Comparison of ENCODE assay signal across 10 cellular contexts in genomic region chr7:155533120-155533826, GRCh38. TPM values are rescaled to one million over a fixed set of nuclear protein-coding genes. Genes with fewer than 3 reads are reported as not detected.
DNase-seq lines count a peak whose midpoint lies in the region; ATAC-seq, FAIRE-seq and TF ChIP-seq lines count a peak whose summit lies in the region.
"Had no signal": no experiment of that assay in that cellular context is flagged by ENCODE, and none has a peak within 500 bp of the region (broad histone marks: within the 10 kb centered on the region; RNA-seq: fewer than 3 reads in every experiment).

No MANE protein-coding gene starts in this region.

- H3K4me3 ChIP-seq in HepG2 (replicated peaks in 1 of 3; ENCODE audit: insufficient read depth in 1 of 3, low read depth in 2 of 3, low read length in 3 of 3) (peak overlapping the region; percentile 30 to 66 (median 43)), tibial artery (peak overlapping the region; percentile 11 to 18)

- no peaks in the 10 kb centered on the region for H3K79me2 ChIP-seq in HepG2 (ENCODE audit: insufficient read depth, low read length)

- peak; percentile 39 to 51 for ATAC-seq in activated naive CD4-positive, alpha-beta T cell treated with anti-CD3 and anti-CD28 coated beads, Interleukin-2, amount 50 U/mL, for 72 hours
- peak; percentile 73 for ATAC-seq in HepG2
- ATAC-seq in GM19455 (IDR thresholded peaks at IDR 0.05; ENCODE audit: unreplicated experiment): no peak

- 0 out of 2 replicates have a peak overlapping the region, but pooled peaks have one; percentile 5 for H3K9ac ChIP-seq in HepG2 (ENCODE audit: insufficient read depth, low read depth, low read length)

- intact Hi-C loops in HepG2 (cut with micrococcal nuclease; ENCODE audit: unreplicated experiment): loop anchor here (2.0 kb wide), 1 partner anchor 152 kb away; no protein-coding TSS in a partner anchor
- intact Hi-C loops in tibial artery (cut with DNase I; ENCODE audit: low total_unique reads): no loop called here

- in situ Hi-C loops in HepG2 (cut with HindIII; ENCODE audit: extremely low pct_ligation_motif_present, low pct_unique_long_range_greater_than_20kb): no loop called here

- H3K27me3 Mint-ChIP-seq in activated naive CD4-positive, alpha-beta T cell treated with anti-CD3 and anti-CD28 coated beads, Interleukin-2, amount 10 ng/mL, durations not matched to agents 7 days and 5 days: peaks cover 95% of the 10 kb centered on the region

- TF ChIP-seq RAD21 in HepG2 (CRISPR knock-in tag; IDR thresholded peaks at IDR 0.05): no peak

- H3K27me3 ChIP-seq in HepG2 (ENCODE audit: control insufficient read depth in 1 of 2, insufficient read depth in 2 of 2, low read length in 2 of 2): peaks cover 12 to 77% of the 10 kb centered on the region in 2 experiments; a peak in 4 of 5 replicates
- H3K27me3 ChIP-seq in tibial artery: peaks cover 0 to 73% of the 10 kb centered on the region in 2 donors

- BruUV-seq in HepG2 (replicated peaks; lab: Mats Ljungman, UMichigan): no TSS peak

- TF ChIP-seq CTCF in HepG2 (CRISPR knock-in tag; IDR thresholded peaks at IDR 0.05): peak; percentile 15
- TF ChIP-seq CTCF in tibial artery (IDR thresholded peaks at IDR 0.05): no peak

- 2% methylated on average over 18 of the region's 60 CpGs for WGBS in HepG2 (ENCODE audit: low lambda C conversion rate)

- no peak for DNase-seq in activated naive CD4-positive, alpha-beta T cell treated with anti-CD3 and anti-CD28 coated beads, Interleukin-2, amount 10 ng/mL, durations not matched to agents 7 days and 5 days
- no peak for DNase-seq in activated naive CD4-positive, alpha-beta T cell treated with Interleukin-2 at 50 U/mL for 16 hours
- peak in 1 of 2 donors; percentile 18 for DNase-seq in activated naive CD4-positive, alpha-beta T cell treated with anti-CD3 and anti-CD28 coated beads, Interleukin-2, amount 50 U/mL, for 72 hours (ENCODE audit: low spot score in 2 of 2)
- DNase-seq in HepG2 (ENCODE audit: low spot score) (no peak), tibial artery (no peak), NCI-H774 (lab: John Stamatoyannopoulos, UW) (no peak), occipital lobe (lab: John Stamatoyannopoulos, UW) (no peak)
- DNase-seq: SIG-M5 had no signal

- no peak for FAIRE-seq in HepG2 (lab: Jason Lieb, UNC)

- no peaks in the 10 kb centered on the region for H3K36me3 ChIP-seq in HepG2 (replicated peaks in 1 of 2; ENCODE audit: control insufficient read depth in 1 of 2, insufficient read depth in 2 of 2, low read length in 2 of 2)
- H3K36me3 ChIP-seq in tibial artery: no peaks in the 10 kb centered on the region

- no peak overlapping the region for H2AFZ ChIP-seq in HepG2 (ENCODE audit: low read length)

- peak overlapping the region; percentile 49 for H3K4me3 Mint-ChIP-seq in activated naive CD4-positive, alpha-beta T cell treated with anti-CD3 and anti-CD28 coated beads, Interleukin-2, amount 10 ng/mL, durations not matched to agents 7 days and 5 days

- TF ChIP-seq POLR2A in HepG2 (IDR thresholded peaks at IDR 0.05; ENCODE audit: insufficient read depth in 1 of 2, low read depth in 2 of 2, low read length in 2 of 2): no peak

- POLR2A ChIA-PET in HepG2 (lab: Yijun Ruan, JAX): no interaction called here

- no peaks in the 10 kb centered on the region for H4K20me1 ChIP-seq in HepG2 (ENCODE audit: insufficient read depth, low read length)

- H3K4me2 ChIP-seq in HepG2 (ENCODE audit: low read depth, low read length): peak overlapping the region; percentile 76

- TF ChIP-seq EP300 in HepG2 (IDR thresholded peaks at IDR 0.05; ENCODE audit: low read depth in 2 of 2, low read length in 2 of 2): no peak
- TF ChIP-seq EP300 in HepG2 (CRISPR knock-in tag; IDR thresholded peaks at IDR 0.05; ENCODE audit: borderline replicate concordance): no peak

- no peaks in the 10 kb centered on the region for H3K9me3 ChIP-seq in HepG2 (ENCODE audit: low read length)
- H3K9me3 ChIP-seq in tibial artery: no peaks in the 10 kb centered on the region

- no peaks in the 10 kb centered on the region for H3K9me3 Mint-ChIP-seq in activated naive CD4-positive, alpha-beta T cell treated with anti-CD3 and anti-CD28 coated beads, Interleukin-2, amount 10 ng/mL, durations not matched to agents 7 days and 5 days
- H3K9me3 Mint-ChIP-seq in activated naive CD4-positive, alpha-beta T cell treated with anti-CD3 and anti-CD28 coated beads, Interleukin-2, amount 50 U/mL, for 72 hours: no peaks in the 10 kb centered on the region

- H3K27ac ChIP-seq in HepG2 (ENCODE audit: extremely low read length, insufficient read depth, low read length) (no peak overlapping the region), tibial artery (no peak overlapping the region)

- H3K4me1 Mint-ChIP-seq in activated naive CD4-positive, alpha-beta T cell treated with anti-CD3 and anti-CD28 coated beads, Interleukin-2, amount 10 ng/mL, durations not matched to agents 7 days and 5 days: peaks cover 9% of the 10 kb centered on the region

- H3K4me1 ChIP-seq in HepG2 (ENCODE audit: insufficient read depth, low read length): peaks cover 33% of the 10 kb centered on the region
- H3K4me1 ChIP-seq in tibial artery: peaks cover 0 to 28% (median 18%) of the 10 kb centered on the region in 4 donors

- H3K36me3 Mint-ChIP-seq in activated naive CD4-positive, alpha-beta T cell treated with anti-CD3 and anti-CD28 coated beads, Interleukin-2, amount 10 ng/mL, durations not matched to agents 7 days and 5 days: no peaks in the 10 kb centered on the region
- H3K36me3 Mint-ChIP-seq in activated naive CD4-positive, alpha-beta T cell treated with anti-CD3 and anti-CD28 coated beads, Interleukin-2, amount 50 U/mL, for 72 hours: peaks cover 5 to 6% of the 10 kb centered on the region in 2 donors

- H3K27ac Mint-ChIP-seq in activated naive CD4-positive, alpha-beta T cell treated with anti-CD3 and anti-CD28 coated beads, Interleukin-2, amount 10 ng/mL, durations not matched to agents 7 days and 5 days: peak overlapping the region; percentile 45
- H3K27ac Mint-ChIP-seq in activated naive CD4-positive, alpha-beta T cell treated with anti-CD3 and anti-CD28 coated beads, Interleukin-2, amount 50 U/mL, for 72 hours: no peak overlapping the region

- CTCF ChIA-PET in activated naive CD4-positive, alpha-beta T cell treated with anti-CD3 and anti-CD28 coated beads, Interleukin-2, amount 10 ng/mL, durations not matched to agents 7 days and 5 days (lab: Charles Lee): interaction anchor here (0.7 to 3.1 kb wide), 6 partner anchors 30 to 621 kb away, joined by 3 to 13 read pairs (median 3); no protein-coding TSS in a partner anchor
- CTCF ChIA-PET in HepG2 (lab: Yijun Ruan, JAX; ENCODE audit: low intra/inter-chr PET ratio, low total read pairs): interaction anchor here (1.4 kb wide), 1 partner anchor 121 kb away, joined by 3 read pairs; no protein-coding TSS in a partner anchor

TF ChIP-seq in HepG2, 621 proteins besides CTCF, POLR2A, EP300 and RAD21 (continues in another document):
- TF ChIP-seq NFATC3 (CRISPR knock-in tag; IDR thresholded peaks at IDR 0.05) (0 out of 2 replicates have a peak, but pooled peaks have one; percentile 66), ZNF501 (CRISPR knock-in tag; IDR thresholded peaks at IDR 0.05) (0 out of 2 replicates have a peak, but pooled peaks have one; percentile 23), TP53 (CRISPR knock-in tag; conservative IDR thresholded peaks at IDR 0.05) (no peak), SP4 (CRISPR knock-in tag; IDR thresholded peaks at IDR 0.05) (peak; percentile 26; the same call in 1 of the 2 replicates), EZH2 (conservative IDR thresholded peaks at IDR 0.05; ENCODE audit: low read depth, low read length) (peak; percentile 95), ZNF572 (CRISPR knock-in tag; IDR thresholded peaks at IDR 0.05) (peak; percentile 67; the same call in 1 of the 2 replicates)
- TF ChIP-seq, protein P1, sequence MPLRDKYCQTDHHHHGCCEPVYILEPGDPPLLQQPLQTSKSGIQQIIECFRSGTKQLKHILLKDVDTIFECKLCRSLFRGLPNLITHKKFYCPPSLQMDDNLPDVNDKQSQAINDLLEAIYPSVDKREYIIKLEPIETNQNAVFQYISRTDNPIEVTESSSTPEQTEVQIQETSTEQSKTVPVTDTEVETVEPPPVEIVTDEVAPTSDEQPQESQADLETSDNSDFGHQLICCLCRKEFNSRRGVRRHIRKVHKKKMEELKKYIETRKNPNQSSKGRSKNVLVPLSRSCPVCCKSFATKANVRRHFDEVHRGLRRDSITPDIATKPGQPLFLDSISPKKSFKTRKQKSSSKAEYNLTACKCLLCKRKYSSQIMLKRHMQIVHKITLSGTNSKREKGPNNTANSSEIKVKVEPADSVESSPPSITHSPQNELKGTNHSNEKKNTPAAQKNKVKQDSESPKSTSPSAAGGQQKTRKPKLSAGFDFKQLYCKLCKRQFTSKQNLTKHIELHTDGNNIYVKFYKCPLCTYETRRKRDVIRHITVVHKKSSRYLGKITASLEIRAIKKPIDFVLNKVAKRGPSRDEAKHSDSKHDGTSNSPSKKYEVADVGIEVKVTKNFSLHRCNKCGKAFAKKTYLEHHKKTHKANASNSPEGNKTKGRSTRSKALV (CRISPR knock-in tag; IDR thresholded peaks at IDR 0.05): peak; percentile 59; the same call in 1 of the 2 replicates

RNA-seq across cellular contexts. Expression of gene CNPY1, which starts 13.1 kb away (rescaled TPM):
- total RNA-seq in activated naive CD4-positive, alpha-beta T cell treated with anti-CD3 and anti-CD28 coated beads, Interleukin-2, amount 50 U/mL, for 72 hours: not detected
- not detected in 2 replicates for total RNA-seq in HepG2 (2016; rRNA removed; fragmentation: Illumina TruSeq; extraction: Trizol)
- total RNA-seq in HepG2 (2016; cell fraction: cytosol; rRNA removed; fragmentation: Illumina TruSeq; extraction: Trizol; ENCODE audit: low read depth): not detected in 2 replicates
- total RNA-seq in HepG2 (2016; cell fraction: insoluble cytoplasmic fraction; rRNA removed; fragmentation: Illumina TruSeq; extraction: Trizol): not detected in 2 replicates
- not detected in 2 replicates for total RNA-seq in HepG2 (2016; cell fraction: membrane; rRNA removed; fragmentation: Illumina TruSeq; extraction: Trizol)
- total RNA-seq in HepG2 (2016; cell fraction: nucleus; rRNA removed; fragmentation: Illumina TruSeq; extraction: Trizol): not detected in 2 replicates
- not detected in 2 replicates for polyA plus RNA-seq in HepG2 (2011; rRNA removed)
- polyA plus RNA-seq in HepG2 (2011; cell fraction: cytosol; rRNA removed): not detected in 2 replicates
- polyA plus RNA-seq in HepG2 (2011; cell fraction: nucleus; rRNA removed): not detected in 2 replicates
- polyA plus RNA-seq in HepG2 (2012): not detected in 2 replicates
- polyA plus RNA-seq in HepG2 (2016; cell fraction: cytosol; fragmentation: Illumina TruSeq; extraction: Trizol; ENCODE audit: low read depth): not detected in 2 replicates
- polyA plus RNA-seq in HepG2 (2016; cell fraction: insoluble cytoplasmic fraction; fragmentation: Illumina TruSeq; extraction: Trizol; ENCODE audit: low read depth): not detected in 2 replicates
- polyA plus RNA-seq in HepG2 (2016; cell fraction: membrane; fragmentation: Illumina TruSeq; extraction: Trizol; ENCODE audit: low read depth): not detected in 2 replicates
- not detected in 2 replicates for polyA plus RNA-seq in HepG2 (2016; cell fraction: nucleus; fragmentation: Illumina TruSeq; extraction: Trizol; ENCODE audit: insufficient read depth, low read depth)
- not detected in 2 replicates for polyA minus RNA-seq in HepG2 (2011; rRNA and poly(A)+ RNA removed; ENCODE audit: low replicate concordance)
- not detected in 2 replicates for polyA minus RNA-seq in HepG2 (2011; cell fraction: cytosol; rRNA and poly(A)+ RNA removed)
- not detected in 2 replicates for polyA minus RNA-seq in HepG2 (2011; cell fraction: nucleus; rRNA and poly(A)+ RNA removed)
- total RNA-seq in occipital lobe: 0.16 TPM
- total RNA-seq: glomerular endothelial cell had no signal
